ENCODE assay signal across 8 cellular contexts in genomic region chr10:72567884-72568283, GRCh38. TPM values are rescaled to one million over a fixed set of nuclear protein-coding genes. Genes with fewer than 3 reads are reported as not detected.
A peak's percentile ranks its signal among the peaks of the same experiment; 100 is the strongest.
DNase-seq lines count a peak whose midpoint lies in the region; ATAC-seq and TF ChIP-seq lines count a peak whose summit lies in the region.
"Had no signal": no experiment of that assay in that cellular context is flagged by ENCODE, and none has a peak within 500 bp of the region (broad histone marks: within the 10 kb centered on the region; RNA-seq: fewer than 3 reads in every experiment).

No MANE protein-coding gene starts in this region.

- no peak overlapping the region for H3K9ac ChIP-seq in endodermal cell (ENCODE audit: extremely low read depth, low read length, poor library complexity, severe bottlenecking)

- DNase-seq in MV-4-11 (lab: John Stamatoyannopoulos, UW) (peak; percentile 20), endodermal cell (no peak), pons (ENCODE audit: low spot score) (peak; percentile 24), NCI-H1417 treated with DMSO at 0.1 percent for 48 hours (lab: John Stamatoyannopoulos, UW) (no peak)
- no peak for DNase-seq in activated CD8-positive, alpha-beta memory T cell treated with anti-CD3 and anti-CD28 coated beads, Interleukin-2, amount 50 U/mL, for 48 hours

- H3K36me3 ChIP-seq in endodermal cell (ENCODE audit: control insufficient read depth, insufficient read depth, low read length) = peaks cover 25% of the 10 kb centered on the region

- H3K9me3 Mint-ChIP-seq in endodermal cell = no peaks in the 10 kb centered on the region

- H3K27me3 ChIP-seq in endodermal cell (ENCODE audit: control insufficient read depth, insufficient read depth, low read length, poor library complexity, severe bottlenecking) = no peaks in the 10 kb centered on the region

- no peak overlapping the region for H3K4me3 Mint-ChIP-seq in endodermal cell

- no peak overlapping the region for H3K4me3 ChIP-seq in endodermal cell (ENCODE audit: low read length)
- H3K4me3 ChIP-seq: lung had no signal

- WGBS in endodermal cell (ENCODE audit: insufficient coverage in 1 of 2, insufficient read length in 1 of 2), 2 experiments = 50% methylated on average over 2 of the region's 2 CpGs; no CpG with 5 or more reads in 1 of the 2 experiments

- H3K36me3 Mint-ChIP-seq in endodermal cell (ENCODE audit: low read depth) = peaks cover 31% of the 10 kb centered on the region

- H3K27ac Mint-ChIP-seq in endodermal cell = no peak overlapping the region

- no peak for ATAC-seq in GM19395 (IDR thresholded peaks at IDR 0.05; ENCODE audit: unreplicated experiment)

- H3K4me1 Mint-ChIP-seq in endodermal cell = no peaks in the 10 kb centered on the region

- peak; percentile 56 for TF ChIP-seq CTCF in GM12872 (IDR thresholded peaks at IDR 0.05; ENCODE audit: insufficient read depth, low read depth, low read length)
- peak; percentile 80 for TF ChIP-seq CTCF in endodermal cell (conservative IDR thresholded peaks at IDR 0.05)

- H3K27ac ChIP-seq in endodermal cell (ENCODE audit: low read depth, low read length) = no peak overlapping the region

- no peaks in the 10 kb centered on the region for H3K9me3 ChIP-seq in endodermal cell (ENCODE audit: control insufficient read depth, low read length)

- no peaks in the 10 kb centered on the region for H3K4me1 ChIP-seq in endodermal cell (ENCODE audit: control insufficient read depth, insufficient read depth, low read length)

- H3K27me3 Mint-ChIP-seq in endodermal cell (ENCODE audit: insufficient read depth) = no peaks in the 10 kb centered on the region

RNA-seq across cellular contexts. Expression of gene MICU1, which starts 58.0 kb away (rescaled TPM):
- 10 to 100 TPM; 41.9 to 54.9 TPM for total RNA-seq in endodermal cell
- polyA plus RNA-seq in endodermal cell (2013, experiment 1 of 2) = 45.2 TPM
- 44.2 TPM for polyA plus RNA-seq in endodermal cell (2013, experiment 2 of 2)

Comparison
In these comparisons a context has a peak if more than half of its experiments do, and no peak if none do; other contexts are left out.
1. DNase-seq: peak in MV-4-11 (single experiment) and pons (single experiment); none in endodermal cell (single experiment), activated CD8-positive, alpha-beta memory T cell treated with anti-CD3 and anti-CD28 coated beads, Interleukin-2, amount 50 U/mL, for 48 hours (single experiment) and NCI-H1417 treated with DMSO at 0.1 percent for 48 hours (single experiment).